In genomic region chr3:172296975-172297332, GRCh38 we compare ENCODE assay signal across 13 cellular contexts.
DNase-seq lines count a peak whose midpoint lies in the region; TF ChIP-seq lines count a peak whose summit lies in the region.
"Had no signal": no experiment of that assay in that cellular context is flagged by ENCODE, and none has a peak within 500 bp of the region (broad histone marks: within the 10 kb centered on the region; RNA-seq: fewer than 3 reads in every experiment).

No MANE protein-coding gene starts in this region.

- 98% methylated on average over 2 of the region's 2 CpGs for WGBS in mesenchymal stem cell
- 94% methylated on average over 2 of the region's 2 CpGs for WGBS in smooth muscle cell (ENCODE audit: low lambda C conversion rate)

- H3K4ac ChIP-seq in mesenchymal stem cell (ENCODE audit: low read depth in 1 of 2, low read length in 2 of 2) = no peak overlapping the region

- H3K4me2 ChIP-seq in mesenchymal stem cell (ENCODE audit: low read length, poor library complexity, severe bottlenecking) (no peak overlapping the region), smooth muscle cell (no peak overlapping the region)

- intact Hi-C loops in A673 (cut with micrococcal nuclease; ENCODE audit: unreplicated experiment) = no loop called here

- no peak overlapping the region for H4K8ac ChIP-seq in mesenchymal stem cell (ENCODE audit: low read length)

- CTCF ChIA-PET in GM10248 (lab: Yijun Ruan, JAX) (interaction anchor here (0.9 kb wide), 1 partner anchor 10 kb away, joined by 3 read pairs; no protein-coding TSS in a partner anchor), A673 (lab: Charles Lee) (no interaction called here)

- H3K4me1 ChIP-seq in mesenchymal stem cell (ENCODE audit: control insufficient read depth, insufficient read depth, low read depth, low read length) (peaks cover 5% of the 10 kb centered on the region), smooth muscle cell (ENCODE audit: low read depth) (no peaks in the 10 kb centered on the region), A673 (ENCODE audit: insufficient read depth, low read length, poor library complexity, severe bottlenecking) (peaks cover 6% of the 10 kb centered on the region)

- H3K9me3 ChIP-seq in mesenchymal stem cell (ENCODE audit: control insufficient read depth, low read length) (no peaks in the 10 kb centered on the region), smooth muscle cell (replicated peaks; ENCODE audit: low read depth) (no peaks in the 10 kb centered on the region), A673 (ENCODE audit: low read depth, low read length, poor library complexity, severe bottlenecking) (no peaks in the 10 kb centered on the region)
- H3K9me3 ChIP-seq: HAP-1 had no signal

- H2BK5ac ChIP-seq in mesenchymal stem cell (ENCODE audit: low read depth, low read length, poor library complexity, severe bottlenecking) = no peak overlapping the region

- TF ChIP-seq CTCF in C4-2B (conservative IDR thresholded peaks at IDR 0.05) (no peak), VCaP (conservative IDR thresholded peaks at IDR 0.05) (no peak), smooth muscle cell (IDR thresholded peaks at IDR 0.05; ENCODE audit: borderline replicate concordance, insufficient read depth, poor library complexity, severe bottlenecking) (no peak), GM10248 (IDR thresholded peaks at IDR 0.05; ENCODE audit: control extremely low read depth, extremely low read depth, low read depth, missing control alignments) (no peak), GM20000 (IDR thresholded peaks at IDR 0.05; ENCODE audit: extremely low read depth, missing control alignments) (no peak), A673 (conservative IDR thresholded peaks at IDR 0.05; ENCODE audit: low read depth, low read length) (no peak)

- H3F3A ChIP-seq in smooth muscle cell (ENCODE audit: low read depth) = peaks cover 24% of the 10 kb centered on the region

- H2BK12ac ChIP-seq in mesenchymal stem cell (ENCODE audit: low read length in 2 of 2) = no peak overlapping the region

- no peak overlapping the region for H3K18ac ChIP-seq in mesenchymal stem cell (ENCODE audit: low read depth in 1 of 2, low read length in 2 of 2)

- H3K14ac ChIP-seq in mesenchymal stem cell (ENCODE audit: low read length in 2 of 2) = no peak overlapping the region

- H3K4me3 ChIP-seq in mesenchymal stem cell (ENCODE audit: insufficient read depth in 1 of 2, low read depth in 1 of 2, low read length in 2 of 2) (no peak overlapping the region), smooth muscle cell (no peak overlapping the region), A673 (ENCODE audit: low read depth, low read length, poor library complexity, severe bottlenecking) (no peak overlapping the region)
- H3K4me3 ChIP-seq: GM12878, HAP-1 had no signal

- H4K20me1 ChIP-seq in smooth muscle cell (ENCODE audit: low read depth) = peaks cover 93% of the 10 kb centered on the region

- peak overlapping the region; percentile 1; the same call in 1 of the 2 replicates for H3K27ac ChIP-seq in C4-2B
- H3K27ac ChIP-seq in VCaP = peak overlapping the region; percentile 88
- H3K27ac ChIP-seq in mesenchymal stem cell (ENCODE audit: low read length, poor library complexity, severe bottlenecking) = no peak overlapping the region
- peak overlapping the region; percentile 48 for H3K27ac ChIP-seq in smooth muscle cell (ENCODE audit: low read depth)
- no peak overlapping the region for H3K27ac ChIP-seq in A673 (ENCODE audit: low read depth, low read length, poor library complexity, severe bottlenecking)

- no peak overlapping the region for H2AK5ac ChIP-seq in mesenchymal stem cell (ENCODE audit: low read length, severe bottlenecking)

- H3K23ac ChIP-seq in mesenchymal stem cell (ENCODE audit: low read length in 2 of 2) = no peak overlapping the region

- no TSS peak for BruUV-seq in A673 (replicated peaks; lab: Mats Ljungman, UMichigan)

- H3K79me2 ChIP-seq in smooth muscle cell (ENCODE audit: low read depth) = peaks cover 93% of the 10 kb centered on the region

- H2AFZ ChIP-seq in mesenchymal stem cell (ENCODE audit: low read depth, low read length) (no peak overlapping the region), smooth muscle cell (ENCODE audit: low read depth) (no peak overlapping the region)

- DNase-seq in mesenchymal stem cell = no peak
- no peak for DNase-seq in smooth muscle cell (lab: John Stamatoyannopoulos, UW; ENCODE audit: unreplicated experiment)
- no peak for DNase-seq in GM10248 (ENCODE audit: extremely low spot score)
- no peak for DNase-seq in GM20000 (ENCODE audit: low spot score)
- DNase-seq in A673 (ENCODE audit: low spot score) = no peak
- DNase-seq: CD4-positive, CD25-positive, alpha-beta regulatory T cell; DMS53; GOT3; KBM-7 had no signal

- H2BK15ac ChIP-seq in mesenchymal stem cell (ENCODE audit: low read depth, poor library complexity, severe bottlenecking) = no peak overlapping the region

- peaks cover 26% of the 10 kb centered on the region for H3K79me1 ChIP-seq in mesenchymal stem cell (replicated peaks; ENCODE audit: low read length, poor library complexity, severe bottlenecking)

- POLR2A ChIA-PET in GM10248 (lab: Yijun Ruan, JAX) (no interaction called here), A673 (lab: Charles Lee; ENCODE audit: low non-redundant PET) (no interaction called here)

- H3K27me3 ChIP-seq in mesenchymal stem cell (ENCODE audit: control insufficient read depth in 1 of 2, insufficient read depth in 1 of 2, low read length in 2 of 2) (no peaks in the 10 kb centered on the region), smooth muscle cell (ENCODE audit: low read depth) (no peaks in the 10 kb centered on the region), A673 (replicated peaks; ENCODE audit: insufficient read depth, low read depth, low read length, poor library complexity) (no peaks in the 10 kb centered on the region)

- peak overlapping the region; percentile 11 for H4K91ac ChIP-seq in mesenchymal stem cell (ENCODE audit: low read length)

- H3K36me3 ChIP-seq in mesenchymal stem cell (ENCODE audit: control insufficient read depth in 1 of 2, insufficient read depth in 2 of 2, low read depth in 1 of 2, low read length in 2 of 2) (peaks cover 15 to 95% of the 10 kb centered on the region in 2 experiments), smooth muscle cell (ENCODE audit: low read depth) (peaks cover 19% of the 10 kb centered on the region), A673 (ENCODE audit: insufficient read depth, low read length, poor library complexity, severe bottlenecking) (no peaks in the 10 kb centered on the region)
- H3K36me3 ChIP-seq: HAP-1 had no signal

- H2BK120ac ChIP-seq in mesenchymal stem cell (ENCODE audit: low read depth, low read length) = no peak overlapping the region

- H3K9ac ChIP-seq in mesenchymal stem cell (ENCODE audit: low read length) = no peak overlapping the region
- H3K9ac ChIP-seq in smooth muscle cell (ENCODE audit: low read depth) = no peak overlapping the region

Comparison
In these comparisons a context has a peak if more than half of its experiments do, and no peak if none do; other contexts are left out.
1. H3K27ac ChIP-seq: peak in C4-2B (single experiment), VCaP (single experiment) and smooth muscle cell (single experiment); none in mesenchymal stem cell (single experiment) and A673 (single experiment).